8 cellular contexts compared by ENCODE assay signal in the genomic region with DNA sequence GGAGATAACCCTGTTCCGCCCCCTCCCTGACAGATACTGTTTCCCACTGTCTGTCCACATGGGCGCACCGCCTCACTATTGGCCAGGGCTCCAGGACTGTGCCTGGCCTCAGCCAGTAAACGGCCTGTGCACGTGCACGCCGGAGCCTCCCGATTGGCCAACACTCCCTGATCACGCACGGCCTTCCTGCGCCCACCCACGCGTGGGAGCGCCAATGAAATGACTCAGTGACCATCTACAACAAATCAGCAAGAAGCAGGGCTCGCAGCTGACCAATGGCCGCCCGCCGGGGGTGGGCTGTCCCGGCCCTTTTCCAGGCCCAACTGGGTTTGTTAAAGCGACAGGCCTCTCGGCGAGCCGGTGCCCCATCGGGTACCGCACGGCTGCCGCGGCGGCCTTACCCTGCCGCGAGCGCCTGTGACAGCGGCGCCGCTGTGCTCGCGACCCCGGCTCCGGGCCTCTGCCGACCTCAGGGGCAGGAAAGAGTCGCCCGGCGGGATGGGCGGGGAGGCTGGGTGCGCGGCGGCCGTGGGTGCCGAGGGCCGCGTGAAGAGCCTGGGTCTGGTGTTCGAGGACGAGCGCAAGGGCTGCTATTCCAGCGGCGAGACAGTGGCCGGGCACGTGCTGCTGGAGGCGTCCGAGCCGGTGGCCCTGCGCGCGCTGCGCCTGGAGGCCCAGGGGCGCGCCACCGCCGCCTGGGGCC. TPM values are rescaled to one million over a fixed set of nuclear protein-coding genes. Genes with fewer than 3 reads are reported as not detected.
DNase-seq lines count a peak whose midpoint lies in the region; ATAC-seq and TF ChIP-seq lines count a peak whose summit lies in the region.

TSS of gene ARRDC4 (plus strand) at position 340 of the 703 bp plus-strand sequence. CDS start at position 499, 159 bp downstream.

- H3K4me1 ChIP-seq in skeletal muscle tissue (ENCODE audit: control insufficient read depth in 3 of 3, insufficient read depth in 3 of 3, low read length in 3 of 3): peaks cover 16 to 25% (median 23%) of the 10 kb centered on the region in 3 donors

- ATAC-seq in GM18505 (IDR thresholded peaks at IDR 0.05; ENCODE audit: unreplicated experiment) (peak; percentile 96), HG03095 (IDR thresholded peaks at IDR 0.05; ENCODE audit: unreplicated experiment) (peak; percentile 61), HG02840 (IDR thresholded peaks at IDR 0.05; ENCODE audit: low FRiP score, unreplicated experiment) (no peak)

- no peaks in the 10 kb centered on the region for H3K27me3 ChIP-seq in skeletal muscle tissue (ENCODE audit: control insufficient read depth in 3 of 3, insufficient read depth in 3 of 3, low read length in 3 of 3)

- no peak for TF ChIP-seq POLR2A in GM18505 (IDR thresholded peaks at IDR 0.05; ENCODE audit: borderline replicate concordance, extremely low read depth, insufficient read depth, insufficient read length)

- DNase-seq in NCI-H2171 (lab: John Stamatoyannopoulos, UW) (peak; percentile 98), cardiac fibroblast (ENCODE audit: low read depth in 2 of 2) (peak; percentile 100), iPS-NIHi11 (ENCODE audit: low spot score) (peak; percentile 94)
- peak; percentile 78 to 92 (median 90) for DNase-seq in activated CD4-positive, CD25-positive, alpha-beta regulatory T cell (lab: John Stamatoyannopoulos, UW)

- H3K4me3 ChIP-seq in cardiac fibroblast (replicated peaks in 1 of 2; ENCODE audit: low read depth in 2 of 2, low read length in 2 of 2): peak within 1 kb of the TSS; percentile 79
- H3K4me3 ChIP-seq in skeletal muscle tissue (ENCODE audit: low read length in 3 of 3): peak within 1 kb of the TSS; percentile 79 to 85 (median 82)

- no peaks in the 10 kb centered on the region for H3K9me3 ChIP-seq in skeletal muscle tissue (ENCODE audit: control insufficient read depth in 3 of 3, low read length in 3 of 3)

- peaks cover 0 to 1% (median under 1%) of the 10 kb centered on the region in 3 donors for H3K36me3 ChIP-seq in skeletal muscle tissue (ENCODE audit: control insufficient read depth in 3 of 3, insufficient read depth in 3 of 3, low read length in 3 of 3)

- no peak for TF ChIP-seq CTCF in cardiac fibroblast (IDR thresholded peaks at IDR 0.05; ENCODE audit: low read depth, low read length)

- H3K27ac ChIP-seq in skeletal muscle tissue (ENCODE audit: low read depth, low read length): peak within 1 kb of the TSS; percentile 89

- H3K9ac ChIP-seq in skeletal muscle tissue (ENCODE audit: low read depth in 1 of 3, low read length in 3 of 3): peak within 1 kb of the TSS; percentile 80 to 92 (median 90)

RNA-seq across cellular contexts. Expression of gene ARRDC4, which starts in this region (rescaled TPM):
- total RNA-seq in skeletal muscle tissue: 10.4 TPM
